ENCODE assay signal across 25 cellular contexts in the genomic region with DNA sequence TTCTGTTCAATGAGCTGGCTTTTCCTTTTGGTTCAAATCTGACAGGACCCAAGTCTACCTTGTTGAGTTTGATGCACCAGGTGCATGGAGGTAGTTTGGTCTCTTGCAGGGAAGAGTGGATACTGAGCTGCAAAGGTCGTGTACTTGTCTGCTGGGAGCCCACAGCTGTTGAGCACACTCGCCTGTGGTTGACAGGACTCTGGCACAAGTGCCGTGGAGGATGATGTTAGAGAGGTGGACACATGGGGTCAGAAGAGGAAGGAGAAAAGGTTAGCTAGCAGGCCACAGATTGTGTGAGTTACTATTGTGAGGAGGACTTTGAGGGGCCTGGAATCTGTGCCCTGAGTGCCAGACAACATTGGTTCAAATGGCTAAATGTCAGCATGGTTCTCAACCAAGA.
"Had no signal": no experiment of that assay in that cellular context is flagged by ENCODE, and none has a peak within 500 bp of the region (broad histone marks: within the 10 kb centered on the region; RNA-seq: fewer than 3 reads in every experiment).

No MANE protein-coding gene starts in this region.

- H3K9me3 Mint-ChIP-seq: activated B cell treated with CpG ODN at 0.5 μM for 24 hours; activated naive CD4-positive, alpha-beta T cell treated with anti-CD3 and anti-CD28 coated beads, Interleukin-2, amount 50 U/mL, for 24 hours; activated T-helper 2 cell treated with anti-CD3 and anti-CD28 coated beads, Interferon-gamma antibody, Interleukin-2, Interleukin-4, amounts not matched to agents 10 μg/mL and 5 μg/mL and 100 μg/mL, durations not matched to agents 14 hours and 24 hours and 36 hours; naive B cell; nephron progenitor cell; T-helper 2 cell treated with Interferon-gamma antibody and Interleukin-4, amounts not matched to agents 5 μg/mL and 100 μg/mL, for 36 hours had no signal

- H3K27me3 ChIP-seq: breast epithelium, gastrocnemius medialis, ovary, spleen, suprapubic skin, tibial artery had no signal

- ATAC-seq: activated CD8-positive, alpha-beta memory T cell treated with anti-CD3 and anti-CD28 coated beads, Interleukin-2, amount 10 ng/mL, durations not matched to agents 7 days and 5 days; activated CD8-positive, alpha-beta T cell treated with anti-CD3 and anti-CD28 coated beads, Interleukin-2, amount 10 ng/mL, durations not matched to agents 7 days and 5 days had no signal

- H3K4me3 ChIP-seq: breast epithelium, gastrocnemius medialis, lung, ovary, prostate gland, spleen, suprapubic skin, tibial artery had no signal

- H3K36me3 Mint-ChIP-seq: activated CD8-positive, alpha-beta memory T cell treated with anti-CD3 and anti-CD28 coated beads, Interleukin-2, amount 10 ng/mL, durations not matched to agents 7 days and 5 days; activated naive CD4-positive, alpha-beta T cell treated with anti-CD3 and anti-CD28 coated beads, Interleukin-2, amount 50 U/mL, for 24 hours; immature natural killer cell; naive B cell had no signal

- H3K27ac Mint-ChIP-seq: activated B cell treated with CpG ODN at 0.5 μM for 24 hours; activated CD8-positive, alpha-beta memory T cell treated with anti-CD3 and anti-CD28 coated beads, Interleukin-2, amount 10 ng/mL, durations not matched to agents 7 days and 5 days; activated CD8-positive, alpha-beta T cell treated with anti-CD3 and anti-CD28 coated beads, Interleukin-2, amount 10 ng/mL, durations not matched to agents 7 days and 5 days; activated naive CD4-positive, alpha-beta T cell treated with anti-CD3 and anti-CD28 coated beads, Interleukin-2, amount 50 U/mL, for 24 hours; activated T-helper 2 cell treated with anti-CD3 and anti-CD28 coated beads, Interferon-gamma antibody, Interleukin-2, Interleukin-4, amounts not matched to agents 10 μg/mL and 5 μg/mL and 100 μg/mL, durations not matched to agents 14 hours and 24 hours and 36 hours; immature natural killer cell; naive B cell; nephron progenitor cell; T-helper 2 cell treated with Interferon-gamma antibody and Interleukin-4, amounts not matched to agents 5 μg/mL and 100 μg/mL, for 36 hours had no signal

- H3K27ac ChIP-seq: breast epithelium, gastrocnemius medialis, ovary, prostate gland, spleen, suprapubic skin, tibial artery had no signal

- DNase-seq: activated B cell treated with CpG ODN at 0.5 μM for 24 hours; activated CD4-positive, alpha-beta T cell treated with anti-CD3 and anti-CD28 coated beads, Interleukin-2, amount 50 U/mL, for 1 hour; activated CD8-positive, alpha-beta memory T cell treated with anti-CD3 and anti-CD28 coated beads, Interleukin-2, amount 10 ng/mL, durations not matched to agents 7 days and 5 days; activated CD8-positive, alpha-beta T cell treated with anti-CD3 and anti-CD28 coated beads, Interleukin-2, amount 10 ng/mL, durations not matched to agents 7 days and 5 days; activated T-cell treated with anti-CD3 and anti-CD28 coated beads, Interleukin-2, amount 50 U/mL, for 48 hours; effector CD8-positive, alpha-beta T cell; erythroblast; hypothalamus; immature natural killer cell; kidney; naive B cell; nephron progenitor cell; ovary; spleen; stimulated activated naive CD4-positive, alpha-beta T cell; T-helper 1 cell; tibial artery had no signal

- H3K9me3 ChIP-seq: breast epithelium, gastrocnemius medialis, ovary, prostate gland, spleen, suprapubic skin, tibial artery had no signal

- H3K36me3 ChIP-seq: breast epithelium, gastrocnemius medialis, ovary, prostate gland, spleen, suprapubic skin, tibial artery had no signal

- H3K4me3 Mint-ChIP-seq: activated B cell treated with CpG ODN at 0.5 μM for 24 hours; activated CD8-positive, alpha-beta memory T cell treated with anti-CD3 and anti-CD28 coated beads, Interleukin-2, amount 10 ng/mL, durations not matched to agents 7 days and 5 days; activated CD8-positive, alpha-beta T cell treated with anti-CD3 and anti-CD28 coated beads, Interleukin-2, amount 10 ng/mL, durations not matched to agents 7 days and 5 days; activated naive CD4-positive, alpha-beta T cell treated with anti-CD3 and anti-CD28 coated beads, Interleukin-2, amount 50 U/mL, for 24 hours; immature natural killer cell; naive B cell; nephron progenitor cell; T-helper 2 cell treated with Interferon-gamma antibody and Interleukin-4, amounts not matched to agents 5 μg/mL and 100 μg/mL, for 36 hours had no signal

- H3K4me1 Mint-ChIP-seq: activated B cell treated with CpG ODN at 0.5 μM for 24 hours; activated CD8-positive, alpha-beta memory T cell treated with anti-CD3 and anti-CD28 coated beads, Interleukin-2, amount 10 ng/mL, durations not matched to agents 7 days and 5 days; activated naive CD4-positive, alpha-beta T cell treated with anti-CD3 and anti-CD28 coated beads, Interleukin-2, amount 50 U/mL, for 24 hours; naive B cell had no signal

- H3K4me1 ChIP-seq: breast epithelium, prostate gland, tibial artery had no signal
